ENCODE assay signal across 1 cellular context in genomic region chr12:57846577-57847319, GRCh38.
TF ChIP-seq lines count a peak whose summit lies in the region.

Gene CTDSP2 (minus strand): TSS chr12:57846729. CDS start chr12:57846435, 294 bp downstream.

TF ChIP-seq in WTC11, 78 proteins besides CTCF, POLR2A, EP300 and RAD21 (continued from another document):
- no peak for TF ChIP-seq RORB (CRISPR knock-in tag; IDR thresholded peaks at IDR 0.05)
- no peak for TF ChIP-seq PREB (CRISPR knock-in tag; IDR thresholded peaks at IDR 0.05; ENCODE audit: borderline replicate concordance)
